In genomic region chr2:203804070-203804469, GRCh38 we compare ENCODE assay signal across 9 cellular contexts.
DNase-seq lines count a peak whose midpoint lies in the region; ATAC-seq and TF ChIP-seq lines count a peak whose summit lies in the region.
"Had no signal": no experiment of that assay in that cellular context is flagged by ENCODE, and none has a peak within 500 bp of the region (broad histone marks: within the 10 kb centered on the region; RNA-seq: fewer than 3 reads in every experiment).

No MANE protein-coding gene starts in this region.

- CTCF ChIA-PET in activated CD8-positive, alpha-beta memory T cell treated with anti-CD3 and anti-CD28 coated beads, Interleukin-2, amount 10 ng/mL, durations not matched to agents 7 days and 5 days (lab: Charles Lee) = interaction anchor here (1.0 to 1.7 kb wide), 6 partner anchors 8 to 106 kb away, joined by 3 to 13 read pairs (median 4); no protein-coding TSS in a partner anchor

- no peak for TF ChIP-seq POLR2A in tibial nerve (IDR thresholded peaks at IDR 0.05)

- no peak overlapping the region for H3K27ac Mint-ChIP-seq in activated CD8-positive, alpha-beta memory T cell treated with anti-CD3 and anti-CD28 coated beads, Interleukin-2, amount 10 ng/mL, durations not matched to agents 7 days and 5 days
- H3K27ac Mint-ChIP-seq in activated naive CD4-positive, alpha-beta T cell treated with anti-CD3 and anti-CD28 coated beads, Interleukin-2, amount 50 U/mL, for 24 hours = peak overlapping the region; percentile 73

- peaks cover 0 to 19% (median 3%) of the 10 kb centered on the region in 4 donors for H3K9me3 ChIP-seq in tibial nerve

- H3K4me3 Mint-ChIP-seq in activated CD8-positive, alpha-beta memory T cell treated with anti-CD3 and anti-CD28 coated beads, Interleukin-2, amount 10 ng/mL, durations not matched to agents 7 days and 5 days = no peak overlapping the region
- H3K4me3 Mint-ChIP-seq in activated naive CD4-positive, alpha-beta T cell treated with anti-CD3 and anti-CD28 coated beads, Interleukin-2, amount 50 U/mL, for 24 hours = peak overlapping the region; percentile 49

- H3K27me3 ChIP-seq in tibial nerve = no peaks in the 10 kb centered on the region
- H3K27me3 ChIP-seq in foreskin keratinocyte = no peaks in the 10 kb centered on the region
- H3K27me3 ChIP-seq: hepatocyte had no signal

- H3K27ac ChIP-seq in tibial nerve (peak overlapping the region in 3 of 4 donors; percentile 31 to 41 (median 35)), foreskin keratinocyte (no peak overlapping the region)
- H3K27ac ChIP-seq: hepatocyte had no signal

- H3K36me3 Mint-ChIP-seq in activated CD8-positive, alpha-beta memory T cell treated with anti-CD3 and anti-CD28 coated beads, Interleukin-2, amount 10 ng/mL, durations not matched to agents 7 days and 5 days = peaks cover 31% of the 10 kb centered on the region
- peaks cover 16% of the 10 kb centered on the region for H3K36me3 Mint-ChIP-seq in activated naive CD4-positive, alpha-beta T cell treated with anti-CD3 and anti-CD28 coated beads, Interleukin-2, amount 50 U/mL, for 24 hours

- no peak overlapping the region for H3K4me3 ChIP-seq in tibial nerve
- H3K4me3 ChIP-seq: hepatocyte had no signal

- peaks cover 13% of the 10 kb centered on the region for H3K9me3 Mint-ChIP-seq in activated CD8-positive, alpha-beta memory T cell treated with anti-CD3 and anti-CD28 coated beads, Interleukin-2, amount 10 ng/mL, durations not matched to agents 7 days and 5 days (ENCODE audit: low read depth)
- H3K9me3 Mint-ChIP-seq in activated naive CD4-positive, alpha-beta T cell treated with anti-CD3 and anti-CD28 coated beads, Interleukin-2, amount 50 U/mL, for 24 hours = peaks cover 16% of the 10 kb centered on the region

- peak; percentile 58 for DNase-seq in activated CD8-positive, alpha-beta memory T cell treated with anti-CD3 and anti-CD28 coated beads, Interleukin-2, amount 10 ng/mL, durations not matched to agents 7 days and 5 days
- DNase-seq in activated CD8-positive, alpha-beta memory T cell treated with anti-CD3 and anti-CD28 coated beads, Interleukin-2, amount 50 U/mL, for 48 hours = no peak
- peak; percentile 96 for DNase-seq in kidney tubule cell (ENCODE audit: low spot score)
- no peak for DNase-seq in tibial nerve (ENCODE audit: low spot score in 2 of 2)
- no peak for DNase-seq in GM10266 (ENCODE audit: extremely low spot score)
- no peak for DNase-seq in foreskin keratinocyte

- TF ChIP-seq CTCF in tibial nerve (IDR thresholded peaks at IDR 0.05) = no peak
- TF ChIP-seq CTCF in GM10266 (IDR thresholded peaks at IDR 0.05; ENCODE audit: control insufficient read depth, insufficient read depth, low read depth, missing control alignments) = no peak
- TF ChIP-seq CTCF in foreskin keratinocyte (conservative IDR thresholded peaks at IDR 0.05) = no peak

- TF ChIP-seq EP300 in tibial nerve (IDR thresholded peaks at IDR 0.05) = peak in 1 of 2 donors; percentile 57

- H3K4me1 Mint-ChIP-seq in activated CD8-positive, alpha-beta memory T cell treated with anti-CD3 and anti-CD28 coated beads, Interleukin-2, amount 10 ng/mL, durations not matched to agents 7 days and 5 days = peaks cover 68% of the 10 kb centered on the region
- peaks cover 85% of the 10 kb centered on the region for H3K4me1 Mint-ChIP-seq in activated naive CD4-positive, alpha-beta T cell treated with anti-CD3 and anti-CD28 coated beads, Interleukin-2, amount 50 U/mL, for 24 hours

- no peaks in the 10 kb centered on the region for H3K36me3 ChIP-seq in tibial nerve

- 19 to 30% methylated on average over 4 of the region's 4 CpGs for WGBS in tibial nerve, 2 donors

- H3K27me3 Mint-ChIP-seq in activated CD8-positive, alpha-beta memory T cell treated with anti-CD3 and anti-CD28 coated beads, Interleukin-2, amount 10 ng/mL, durations not matched to agents 7 days and 5 days = peaks cover 3% of the 10 kb centered on the region
- no peaks in the 10 kb centered on the region for H3K27me3 Mint-ChIP-seq in activated naive CD4-positive, alpha-beta T cell treated with anti-CD3 and anti-CD28 coated beads, Interleukin-2, amount 50 U/mL, for 24 hours

- H3K4me1 ChIP-seq in tibial nerve = peaks cover 0 to 29% (median 3%) of the 10 kb centered on the region in 4 donors
- H3K4me1 ChIP-seq in foreskin keratinocyte = peaks cover 3% of the 10 kb centered on the region

- ATAC-seq in activated CD8-positive, alpha-beta memory T cell treated with anti-CD3 and anti-CD28 coated beads, Interleukin-2, amount 10 ng/mL, durations not matched to agents 7 days and 5 days = peak; percentile 54
- no peak for ATAC-seq in foreskin keratinocyte
- ATAC-seq in HG03108 (IDR thresholded peaks at IDR 0.05; ENCODE audit: unreplicated experiment) = no peak

Comparison
In these comparisons a context has a peak if more than half of its experiments do, and no peak if none do; other contexts are left out.
1. DNase-seq: peak in activated CD8-positive, alpha-beta memory T cell treated with anti-CD3 and anti-CD28 coated beads, Interleukin-2, amount 10 ng/mL, durations not matched to agents 7 days and 5 days (single experiment) and kidney tubule cell (single experiment); none in activated CD8-positive, alpha-beta memory T cell treated with anti-CD3 and anti-CD28 coated beads, Interleukin-2, amount 50 U/mL, for 48 hours (single experiment), tibial nerve (0 of 2), GM10266 (single experiment) and foreskin keratinocyte (0 of 2).